Comparison of ENCODE assay signal across 1 cellular context in the genomic region with DNA sequence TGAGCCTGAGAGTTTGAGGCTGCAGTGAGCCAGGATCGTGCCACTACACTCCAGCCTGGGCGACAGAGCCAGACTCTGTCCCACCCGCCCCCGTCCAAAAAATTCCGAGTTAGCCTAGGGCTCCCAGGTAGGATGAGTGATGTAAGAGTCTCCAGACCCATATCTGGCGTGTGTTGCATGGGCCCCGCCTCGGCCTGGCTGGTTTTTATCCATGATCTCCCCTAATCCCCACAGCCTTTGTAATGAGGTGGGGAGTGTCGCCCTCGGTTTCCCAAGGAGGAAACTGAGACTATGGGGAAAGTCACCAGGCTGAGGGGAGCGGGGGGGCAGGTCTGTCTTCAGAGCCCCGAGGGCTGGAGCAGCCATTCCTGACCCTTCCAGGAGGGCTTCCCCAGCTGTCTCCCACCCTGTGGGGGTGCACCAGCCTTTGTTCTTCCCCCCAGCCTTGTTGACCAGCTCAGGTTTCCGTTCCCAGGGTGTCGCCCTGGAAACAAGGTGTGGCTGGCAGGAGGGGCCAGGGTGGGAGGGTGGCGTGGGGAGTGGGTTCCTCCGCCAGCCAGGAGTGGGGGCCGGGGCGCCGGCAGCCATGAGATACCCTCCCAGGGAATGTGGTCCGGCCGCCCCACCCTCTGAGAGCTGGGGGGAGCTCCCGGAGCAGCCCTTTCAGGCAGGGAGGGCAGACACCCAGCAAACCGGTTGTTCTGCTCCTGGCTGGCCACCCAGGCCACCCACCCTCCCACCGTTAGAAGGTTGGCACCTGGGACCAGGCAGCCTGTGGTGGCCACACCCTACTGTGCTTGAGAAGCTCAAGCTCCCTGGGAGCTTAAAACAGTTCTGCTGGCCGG.
TF ChIP-seq lines count a peak whose summit lies in the region.

No MANE protein-coding gene starts in this region.

TF ChIP-seq in HCT116, 20 proteins besides CTCF, POLR2A, EP300 and RAD21 (continued from another document):
- no peak for TF ChIP-seq JUND (IDR thresholded peaks at IDR 0.05)
